ENCODE assay signal across 14 cellular contexts in genomic region chr10:114609518-114610426, GRCh38. TPM values are rescaled to one million over a fixed set of nuclear protein-coding genes. Genes with fewer than 3 reads are reported as not detected.
DNase-seq lines count a peak whose midpoint lies in the region; TF ChIP-seq lines count a peak whose summit lies in the region.
"Had no signal": no experiment of that assay in that cellular context is flagged by ENCODE, and none has a peak within 500 bp of the region (broad histone marks: within the 10 kb centered on the region; RNA-seq: fewer than 3 reads in every experiment).

No MANE protein-coding gene starts in this region.

- no peak for TF ChIP-seq RAD21 in Ishikawa (IDR thresholded peaks at IDR 0.05; ENCODE audit: low read depth)

- intact Hi-C loops in prostate gland (cut with DNase I) = no loop called here

- H3K9me3 ChIP-seq in subcutaneous abdominal adipose tissue (ENCODE audit: control insufficient read depth in 5 of 5, low read length in 5 of 5) = no peaks in the 10 kb centered on the region
- H3K9me3 ChIP-seq in prostate gland = no peaks in the 10 kb centered on the region
- H3K9me3 ChIP-seq: BLaER1 had no signal

- H3K36me3 ChIP-seq in subcutaneous abdominal adipose tissue (ENCODE audit: control insufficient read depth in 5 of 5, insufficient read depth in 5 of 5, low read length in 5 of 5) (no peaks in the 10 kb centered on the region), prostate gland (no peaks in the 10 kb centered on the region)
- H3K36me3 ChIP-seq: BLaER1 had no signal

- 94% methylated on average over 8 of the region's 8 CpGs for WGBS in prostate gland

- H3K27ac ChIP-seq in subcutaneous abdominal adipose tissue (ENCODE audit: low read depth, low read length) (peak overlapping the region; percentile 66), prostate gland (no peak overlapping the region)
- H3K27ac ChIP-seq: 22Rv1, BLaER1 had no signal

- TF ChIP-seq EP300 in Ishikawa (IDR thresholded peaks at IDR 0.05; ENCODE audit: borderline replicate concordance) = no peak

- H3K27me3 ChIP-seq in subcutaneous abdominal adipose tissue (ENCODE audit: control insufficient read depth in 5 of 5, insufficient read depth in 4 of 5, low read length in 5 of 5) (no peaks in the 10 kb centered on the region), prostate gland (replicated peaks; ENCODE audit: insufficient read depth) (no peaks in the 10 kb centered on the region)
- H3K27me3 ChIP-seq: BLaER1 had no signal

- no peak for TF ChIP-seq POLR2A in prostate gland (IDR thresholded peaks at IDR 0.05)

- H3K9ac ChIP-seq in subcutaneous abdominal adipose tissue (ENCODE audit: low read length in 5 of 5) = no peak overlapping the region
- H3K9ac ChIP-seq: BLaER1 had no signal

- TF ChIP-seq CTCF in fibroblast of villous mesenchyme (IDR thresholded peaks at IDR 0.05; ENCODE audit: insufficient read depth, low read depth, low read length) (no peak), prostate gland (IDR thresholded peaks at IDR 0.05) (no peak)

- peak; percentile 10 to 17 for DNase-seq in SHP77 (lab: John Stamatoyannopoulos, UW)
- no peak for DNase-seq in SHP77 treated with DMSO at 0.1 percent for 48 hours (lab: John Stamatoyannopoulos, UW)
- DNase-seq in fibroblast of villous mesenchyme (ENCODE audit: low read depth) = peak; percentile 50
- no peak for DNase-seq in NCI-H2171 (lab: John Stamatoyannopoulos, UW)
- no peak for DNase-seq in prostate gland (ENCODE audit: low spot score)
- DNase-seq in DMS 273 (lab: John Stamatoyannopoulos, UW; ENCODE audit: unreplicated experiment) = no peak
- DNase-seq: MM.1S, NCI-H1105, NCI-H2029, NCI-H510A treated with DMSO at 0.1 percent for 48 hours had no signal

- H3K4me3 ChIP-seq in fibroblast of villous mesenchyme (ENCODE audit: low read depth, low read length) = no peak overlapping the region
- H3K4me3 ChIP-seq in subcutaneous abdominal adipose tissue (ENCODE audit: low read depth in 1 of 5, low read length in 5 of 5) = no peak overlapping the region
- no peak overlapping the region for H3K4me3 ChIP-seq in prostate gland
- H3K4me3 ChIP-seq: BLaER1 had no signal

- H3K4me1 ChIP-seq in subcutaneous abdominal adipose tissue (ENCODE audit: control insufficient read depth in 5 of 5, insufficient read depth in 5 of 5, low read length in 5 of 5) (peaks cover 0 to 66% (median 30%) of the 10 kb centered on the region in 5 donors), prostate gland (replicated peaks) (no peaks in the 10 kb centered on the region)
- H3K4me1 ChIP-seq: BLaER1 had no signal

TF ChIP-seq in Ishikawa, 13 proteins besides CTCF, POLR2A, EP300 and RAD21:
- peak; percentile 67; the same call in 1 of the 2 replicates for TF ChIP-seq REST (IDR thresholded peaks at IDR 0.05; ENCODE audit: low read depth)
- no peak for TF ChIP-seq FOXM1 (IDR thresholded peaks at IDR 0.05; ENCODE audit: borderline replicate concordance, low read depth)
- no peak for TF ChIP-seq USF1 (IDR thresholded peaks at IDR 0.05)

RNA-seq across cellular contexts. Expression of gene ABLIM1, which starts 48.3 kb away (rescaled TPM):
- total RNA-seq in fibroblast of villous mesenchyme (10.0 and 18.6 TPM in 2 replicates), prostate gland (100 to 1,000 TPM in 1 of 2 donors, 10 to 100 TPM in 1; 43.9 to 138 TPM)

Comparison
In these comparisons a context has a peak if more than half of its experiments do, and no peak if none do; other contexts are left out.
1. DNase-seq: peak in SHP77 (2 of 2) and fibroblast of villous mesenchyme (single experiment); none in SHP77 treated with DMSO at 0.1 percent for 48 hours (single experiment), NCI-H2171 (single experiment), prostate gland (single experiment) and DMS 273 (single experiment).